ENCODE assay signal across 12 cellular contexts in the genomic region with DNA sequence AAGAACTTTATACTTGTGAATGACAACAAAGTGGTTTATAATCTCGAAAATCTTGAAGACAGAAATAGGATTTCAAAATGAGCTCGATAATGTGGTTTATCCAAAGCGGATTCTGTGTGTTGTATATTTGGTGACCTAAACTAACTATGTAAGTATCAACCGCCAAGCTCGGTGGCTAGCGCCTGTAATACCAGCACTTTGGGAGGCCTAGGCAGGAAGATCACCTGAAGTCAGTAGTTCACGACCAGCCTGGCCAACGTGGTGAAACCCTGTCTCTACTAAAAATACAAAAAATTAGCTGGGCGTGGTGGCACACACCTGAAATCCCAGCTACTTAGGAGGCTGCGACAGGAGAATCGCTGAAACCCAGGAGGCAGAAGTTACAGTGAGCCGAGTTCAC. TPM values are rescaled to one million over a fixed set of nuclear protein-coding genes. Genes with fewer than 3 reads are reported as not detected.
DNase-seq lines count a peak whose midpoint lies in the region; ATAC-seq and TF ChIP-seq lines count a peak whose summit lies in the region.
"Had no signal": no experiment of that assay in that cellular context is flagged by ENCODE, and none has a peak within 500 bp of the region (broad histone marks: within the 10 kb centered on the region; RNA-seq: fewer than 3 reads in every experiment).

No MANE protein-coding gene starts in this region.

- peaks cover 5% of the 10 kb centered on the region for H3K27me3 Mint-ChIP-seq in stimulated activated naive CD8-positive, alpha-beta T cell treated with anti-CD3 and anti-CD28 coated beads, Interleukin-15, Interleukin-2, amounts not matched to agents 100 ng/mL and 50 ng/mL, for 24 hours
- no peaks in the 10 kb centered on the region for H3K27me3 Mint-ChIP-seq in activated CD8-positive, alpha-beta T cell treated with anti-CD3 and anti-CD28 coated beads, Interleukin-2, amount 10 ng/mL, durations not matched to agents 7 days and 5 days (ENCODE audit: low read depth)

- TF ChIP-seq POLR2A in right lobe of liver (IDR thresholded peaks at IDR 0.05), result no peak

- no peaks in the 10 kb centered on the region for H3K36me3 ChIP-seq in right lobe of liver
- H3K36me3 ChIP-seq: colonic mucosa had no signal

- no peak for ATAC-seq in stimulated activated naive CD8-positive, alpha-beta T cell treated with anti-CD3 and anti-CD28 coated beads, Interleukin-15, Interleukin-2, amounts not matched to agents 100 U/mL and 50 U/mL, for 24 hours
- ATAC-seq in activated CD8-positive, alpha-beta T cell treated with anti-CD3 and anti-CD28 coated beads, Interleukin-2, amount 10 ng/mL, durations not matched to agents 7 days and 5 days, result no peak
- ATAC-seq in right lobe of liver, result no peak
- ATAC-seq in HG03521 (IDR thresholded peaks at IDR 0.05; ENCODE audit: unreplicated experiment), result no peak
- no peak for ATAC-seq in HG03097 (IDR thresholded peaks at IDR 0.05; ENCODE audit: low FRiP score, unreplicated experiment)
- ATAC-seq: sciatic nerve had no signal

- H3K9me3 ChIP-seq in right lobe of liver, result no peaks in the 10 kb centered on the region
- H3K9me3 ChIP-seq: colonic mucosa had no signal

- H3K27ac Mint-ChIP-seq in stimulated activated naive CD8-positive, alpha-beta T cell treated with anti-CD3 and anti-CD28 coated beads, Interleukin-15, Interleukin-2, amounts not matched to agents 100 ng/mL and 50 ng/mL, for 24 hours, result no peak overlapping the region
- H3K27ac Mint-ChIP-seq in activated CD8-positive, alpha-beta T cell treated with anti-CD3 and anti-CD28 coated beads, Interleukin-2, amount 10 ng/mL, durations not matched to agents 7 days and 5 days, result no peak overlapping the region

- peak overlapping the region in 1 of 3 donors; percentile 77 for H3K4me3 ChIP-seq in right lobe of liver

- H3K4me1 Mint-ChIP-seq in stimulated activated naive CD8-positive, alpha-beta T cell treated with anti-CD3 and anti-CD28 coated beads, Interleukin-15, Interleukin-2, amounts not matched to agents 100 ng/mL and 50 ng/mL, for 24 hours (ENCODE audit: low read depth), result peaks cover 80% of the 10 kb centered on the region
- peaks cover 51% of the 10 kb centered on the region for H3K4me1 Mint-ChIP-seq in activated CD8-positive, alpha-beta T cell treated with anti-CD3 and anti-CD28 coated beads, Interleukin-2, amount 10 ng/mL, durations not matched to agents 7 days and 5 days (ENCODE audit: low read depth)

- 74% methylated on average over 12 of the region's 12 CpGs for WGBS in right lobe of liver (ENCODE audit: insufficient coverage, low coverage, low lambda C conversion rate, missing lambda C conversion rate)

- no peak for DNase-seq in stimulated activated naive CD8-positive, alpha-beta T cell treated with anti-CD3 and anti-CD28 coated beads, Interleukin-15, Interleukin-2, amounts not matched to agents 100 U/mL and 50 U/mL, for 24 hours
- no peak for DNase-seq in activated CD8-positive, alpha-beta T cell treated with anti-CD3 and anti-CD28 coated beads, Interleukin-2, amount 10 ng/mL, durations not matched to agents 7 days and 5 days
- DNase-seq in right lobe of liver (no peak), NCI-H1417 (lab: John Stamatoyannopoulos, UW) (no peak), NOMO-1 treated with dmso at 0.1 percent for 144 hours (lab: John Stamatoyannopoulos, UW; ENCODE audit: unreplicated experiment) (no peak)
- DNase-seq: colonic mucosa; DMS 273 treated with DMSO at 0.1 percent for 48 hours; NK-92 treated with Interleukin-12 subunit alpha and Interleukin-12 subunit beta, amount 100 ng/mL, for 24 hours had no signal

- intact Hi-C loops in right lobe of liver (cut with DNase I), result no loop called here

- H3K4me3 Mint-ChIP-seq in stimulated activated naive CD8-positive, alpha-beta T cell treated with anti-CD3 and anti-CD28 coated beads, Interleukin-15, Interleukin-2, amounts not matched to agents 100 ng/mL and 50 ng/mL, for 24 hours, result peak overlapping the region; percentile 89
- H3K4me3 Mint-ChIP-seq in activated CD8-positive, alpha-beta T cell treated with anti-CD3 and anti-CD28 coated beads, Interleukin-2, amount 10 ng/mL, durations not matched to agents 7 days and 5 days, result peak overlapping the region; percentile 89

- peak overlapping the region; percentile 87 to 93 (median 89) for H3K27ac ChIP-seq in right lobe of liver

- no peak for TF ChIP-seq CTCF in right lobe of liver (IDR thresholded peaks at IDR 0.05)

- H3K9me3 Mint-ChIP-seq in stimulated activated naive CD8-positive, alpha-beta T cell treated with anti-CD3 and anti-CD28 coated beads, Interleukin-15, Interleukin-2, amounts not matched to agents 100 ng/mL and 50 ng/mL, for 24 hours, result no peaks in the 10 kb centered on the region
- no peaks in the 10 kb centered on the region for H3K9me3 Mint-ChIP-seq in activated CD8-positive, alpha-beta T cell treated with anti-CD3 and anti-CD28 coated beads, Interleukin-2, amount 10 ng/mL, durations not matched to agents 7 days and 5 days (ENCODE audit: insufficient read depth)

- POLR2A ChIA-PET in activated CD8-positive, alpha-beta T cell treated with anti-CD3 and anti-CD28 coated beads, Interleukin-2, amount 10 ng/mL, durations not matched to agents 7 days and 5 days (lab: Charles Lee), result interaction anchor here (1.4 kb wide), 1 partner anchor 7 kb away, joined by 4 read pairs; no protein-coding TSS in a partner anchor

- no peaks in the 10 kb centered on the region for H3K27me3 ChIP-seq in right lobe of liver
- H3K27me3 ChIP-seq: colonic mucosa had no signal

- CTCF ChIA-PET in activated CD8-positive, alpha-beta T cell treated with anti-CD3 and anti-CD28 coated beads, Interleukin-2, amount 10 ng/mL, durations not matched to agents 7 days and 5 days (lab: Charles Lee), result interaction anchor here (1.0 to 3.7 kb wide), 9 partner anchors 14 to 198 kb away, joined by 3 to 39 read pairs (median 4); no protein-coding TSS in a partner anchor

- H3K36me3 Mint-ChIP-seq in stimulated activated naive CD8-positive, alpha-beta T cell treated with anti-CD3 and anti-CD28 coated beads, Interleukin-15, Interleukin-2, amounts not matched to agents 100 ng/mL and 50 ng/mL, for 24 hours (ENCODE audit: low read depth), result peaks cover 40% of the 10 kb centered on the region
- H3K36me3 Mint-ChIP-seq in activated CD8-positive, alpha-beta T cell treated with anti-CD3 and anti-CD28 coated beads, Interleukin-2, amount 10 ng/mL, durations not matched to agents 7 days and 5 days (ENCODE audit: low read depth), result peaks cover 36% of the 10 kb centered on the region

- peaks cover 0 to 48% (median 10%) of the 10 kb centered on the region in 4 donors for H3K4me1 ChIP-seq in right lobe of liver

RNA-seq across cellular contexts. Expression of a gene that starts 2.2 kb away (rescaled TPM):
- 10 to 100 TPM; 63.9 to 66.8 TPM for total RNA-seq in activated CD8-positive, alpha-beta T cell treated with anti-CD3 and anti-CD28 coated beads, Interleukin-2, amount 10 ng/mL, durations not matched to agents 7 days and 5 days
- total RNA-seq in right lobe of liver, result 100 to 1,000 TPM; 109 to 172 (median 145) TPM
